ENCODE assay signal across 1 cellular context in the genomic region with DNA sequence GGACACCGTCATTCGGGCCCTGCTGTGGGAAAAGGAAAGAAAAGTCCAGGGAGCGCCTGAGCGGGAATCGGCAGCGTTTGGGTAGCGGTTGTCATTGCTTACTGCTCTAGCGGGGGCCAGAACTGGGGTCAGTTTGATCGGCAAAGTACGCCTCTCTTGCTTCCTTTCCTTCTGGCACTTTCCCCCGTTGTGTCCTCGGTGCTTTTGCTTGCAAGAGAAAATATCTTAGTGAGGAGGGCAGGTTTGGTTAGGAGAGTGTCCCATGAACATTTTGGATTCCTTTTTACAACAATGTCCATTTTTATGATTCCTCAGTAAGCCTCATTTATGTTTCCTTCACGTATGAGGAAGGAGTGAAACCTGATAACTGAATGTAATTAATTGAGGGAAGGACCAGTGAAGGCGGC.
TF ChIP-seq lines count a peak whose summit lies in the region.

No MANE protein-coding gene starts in this region.

TF ChIP-seq in HepG2, 621 proteins besides CTCF, POLR2A, EP300 and RAD21 (continued from another document and continues in another):
- TF ChIP-seq HDAC1 (CRISPR knock-in tag; IDR thresholded peaks at IDR 0.05) (0 out of 2 replicates have a peak, but pooled peaks have one; percentile 52), ZFP1 (CRISPR knock-in tag; IDR thresholded peaks at IDR 0.05) (0 out of 2 replicates have a peak, but pooled peaks have one; percentile 6), FOXK1 (CRISPR knock-in tag; IDR thresholded peaks at IDR 0.05; ENCODE audit: borderline replicate concordance, low read depth) (0 out of 2 replicates have a peak, but pooled peaks have one; percentile 1), PAWR (CRISPR knock-in tag; IDR thresholded peaks at IDR 0.05; ENCODE audit: borderline replicate concordance) (0 out of 2 replicates have a peak, but pooled peaks have one; percentile 6), ZNF143 (CRISPR knock-in tag; IDR thresholded peaks at IDR 0.05) (no peak), ZNF44 (CRISPR knock-in tag; IDR thresholded peaks at IDR 0.05) (no peak), CBX2 (IDR thresholded peaks at IDR 0.05; ENCODE audit: low read depth, low read length) (no peak), CBX2 (CRISPR knock-in tag; IDR thresholded peaks at IDR 0.05; ENCODE audit: low read depth) (no peak), CREB1 (IDR thresholded peaks at IDR 0.05) (no peak), CREB1 (CRISPR knock-in tag; IDR thresholded peaks at IDR 0.05) (no peak), KLF9 (CRISPR knock-in tag; IDR thresholded peaks at IDR 0.05; ENCODE audit: low read depth) (no peak), BCL6 (CRISPR knock-in tag; IDR thresholded peaks at IDR 0.05) (no peak), RORA (CRISPR knock-in tag; IDR thresholded peaks at IDR 0.05) (no peak), ZIK1 (CRISPR knock-in tag; IDR thresholded peaks at IDR 0.05; ENCODE audit: borderline replicate concordance, low read depth) (no peak), SRSF9 (IDR thresholded peaks at IDR 0.05; ENCODE audit: borderline replicate concordance, insufficient read depth, low read depth, low read length, poor library complexity, severe bottlenecking) (no peak), ZNF451 (CRISPR knock-in tag; IDR thresholded peaks at IDR 0.05) (no peak), RARG (CRISPR knock-in tag; IDR thresholded peaks at IDR 0.05; ENCODE audit: low read depth) (no peak), SIN3B (IDR thresholded peaks at IDR 0.05; ENCODE audit: low read length) (no peak), SRF (IDR thresholded peaks at IDR 0.05; ENCODE audit: low read depth, low read length) (no peak), SOX13 (IDR thresholded peaks at IDR 0.05) (no peak), SOX13 (CRISPR knock-in tag; conservative IDR thresholded peaks at IDR 0.05 in 1 of 2, IDR thresholded peaks at IDR 0.05 in 1 of 2) (0 out of 4 replicates have a peak, but pooled peaks of 1 of the 2 experiments have one; percentile 2), GFI1 (CRISPR knock-in tag; IDR thresholded peaks at IDR 0.05; ENCODE audit: borderline replicate concordance) (no peak)
- TF ChIP-seq, protein P1, sequence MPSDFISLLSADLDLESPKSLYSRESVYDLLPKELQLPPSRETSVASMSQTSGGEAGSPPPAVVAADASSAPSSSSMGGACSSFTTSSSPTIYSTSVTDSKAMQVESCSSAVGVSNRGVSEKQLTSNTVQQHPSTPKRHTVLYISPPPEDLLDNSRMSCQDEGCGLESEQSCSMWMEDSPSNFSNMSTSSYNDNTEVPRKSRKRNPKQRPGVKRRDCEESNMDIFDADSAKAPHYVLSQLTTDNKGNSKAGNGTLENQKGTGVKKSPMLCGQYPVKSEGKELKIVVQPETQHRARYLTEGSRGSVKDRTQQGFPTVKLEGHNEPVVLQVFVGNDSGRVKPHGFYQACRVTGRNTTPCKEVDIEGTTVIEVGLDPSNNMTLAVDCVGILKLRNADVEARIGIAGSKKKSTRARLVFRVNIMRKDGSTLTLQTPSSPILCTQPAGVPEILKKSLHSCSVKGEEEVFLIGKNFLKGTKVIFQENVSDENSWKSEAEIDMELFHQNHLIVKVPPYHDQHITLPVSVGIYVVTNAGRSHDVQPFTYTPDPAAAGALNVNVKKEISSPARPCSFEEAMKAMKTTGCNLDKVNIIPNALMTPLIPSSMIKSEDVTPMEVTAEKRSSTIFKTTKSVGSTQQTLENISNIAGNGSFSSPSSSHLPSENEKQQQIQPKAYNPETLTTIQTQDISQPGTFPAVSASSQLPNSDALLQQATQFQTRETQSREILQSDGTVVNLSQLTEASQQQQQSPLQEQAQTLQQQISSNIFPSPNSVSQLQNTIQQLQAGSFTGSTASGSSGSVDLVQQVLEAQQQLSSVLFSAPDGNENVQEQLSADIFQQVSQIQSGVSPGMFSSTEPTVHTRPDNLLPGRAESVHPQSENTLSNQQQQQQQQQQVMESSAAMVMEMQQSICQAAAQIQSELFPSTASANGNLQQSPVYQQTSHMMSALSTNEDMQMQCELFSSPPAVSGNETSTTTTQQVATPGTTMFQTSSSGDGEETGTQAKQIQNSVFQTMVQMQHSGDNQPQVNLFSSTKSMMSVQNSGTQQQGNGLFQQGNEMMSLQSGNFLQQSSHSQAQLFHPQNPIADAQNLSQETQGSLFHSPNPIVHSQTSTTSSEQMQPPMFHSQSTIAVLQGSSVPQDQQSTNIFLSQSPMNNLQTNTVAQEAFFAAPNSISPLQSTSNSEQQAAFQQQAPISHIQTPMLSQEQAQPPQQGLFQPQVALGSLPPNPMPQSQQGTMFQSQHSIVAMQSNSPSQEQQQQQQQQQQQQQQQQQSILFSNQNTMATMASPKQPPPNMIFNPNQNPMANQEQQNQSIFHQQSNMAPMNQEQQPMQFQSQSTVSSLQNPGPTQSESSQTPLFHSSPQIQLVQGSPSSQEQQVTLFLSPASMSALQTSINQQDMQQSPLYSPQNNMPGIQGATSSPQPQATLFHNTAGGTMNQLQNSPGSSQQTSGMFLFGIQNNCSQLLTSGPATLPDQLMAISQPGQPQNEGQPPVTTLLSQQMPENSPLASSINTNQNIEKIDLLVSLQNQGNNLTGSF (CRISPR knock-in tag; IDR thresholded peaks at IDR 0.05), result no peak; the same call in 1 of the 2 replicates
- TF ChIP-seq, protein P2, sequence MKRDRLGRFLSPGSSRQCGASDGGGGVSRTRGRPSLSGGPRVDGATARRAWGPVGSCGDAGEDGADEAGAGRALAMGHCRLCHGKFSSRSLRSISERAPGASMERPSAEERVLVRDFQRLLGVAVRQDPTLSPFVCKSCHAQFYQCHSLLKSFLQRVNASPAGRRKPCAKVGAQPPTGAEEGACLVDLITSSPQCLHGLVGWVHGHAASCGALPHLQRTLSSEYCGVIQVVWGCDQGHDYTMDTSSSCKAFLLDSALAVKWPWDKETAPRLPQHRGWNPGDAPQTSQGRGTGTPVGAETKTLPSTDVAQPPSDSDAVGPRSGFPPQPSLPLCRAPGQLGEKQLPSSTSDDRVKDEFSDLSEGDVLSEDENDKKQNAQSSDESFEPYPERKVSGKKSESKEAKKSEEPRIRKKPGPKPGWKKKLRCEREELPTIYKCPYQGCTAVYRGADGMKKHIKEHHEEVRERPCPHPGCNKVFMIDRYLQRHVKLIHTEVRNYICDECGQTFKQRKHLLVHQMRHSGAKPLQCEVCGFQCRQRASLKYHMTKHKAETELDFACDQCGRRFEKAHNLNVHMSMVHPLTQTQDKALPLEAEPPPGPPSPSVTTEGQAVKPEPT (CRISPR knock-in tag; IDR thresholded peaks at IDR 0.05; ENCODE audit: low read depth), result no peak
- TF ChIP-seq, protein P3, sequence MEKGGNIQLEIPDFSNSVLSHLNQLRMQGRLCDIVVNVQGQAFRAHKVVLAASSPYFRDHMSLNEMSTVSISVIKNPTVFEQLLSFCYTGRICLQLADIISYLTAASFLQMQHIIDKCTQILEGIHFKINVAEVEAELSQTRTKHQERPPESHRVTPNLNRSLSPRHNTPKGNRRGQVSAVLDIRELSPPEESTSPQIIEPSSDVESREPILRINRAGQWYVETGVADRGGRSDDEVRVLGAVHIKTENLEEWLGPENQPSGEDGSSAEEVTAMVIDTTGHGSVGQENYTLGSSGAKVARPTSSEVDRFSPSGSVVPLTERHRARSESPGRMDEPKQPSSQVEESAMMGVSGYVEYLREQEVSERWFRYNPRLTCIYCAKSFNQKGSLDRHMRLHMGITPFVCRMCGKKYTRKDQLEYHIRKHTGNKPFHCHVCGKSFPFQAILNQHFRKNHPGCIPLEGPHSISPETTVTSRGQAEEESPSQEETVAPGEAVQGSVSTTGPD (CRISPR knock-in tag; IDR thresholded peaks at IDR 0.05), result no peak
- TF ChIP-seq, protein P4, sequence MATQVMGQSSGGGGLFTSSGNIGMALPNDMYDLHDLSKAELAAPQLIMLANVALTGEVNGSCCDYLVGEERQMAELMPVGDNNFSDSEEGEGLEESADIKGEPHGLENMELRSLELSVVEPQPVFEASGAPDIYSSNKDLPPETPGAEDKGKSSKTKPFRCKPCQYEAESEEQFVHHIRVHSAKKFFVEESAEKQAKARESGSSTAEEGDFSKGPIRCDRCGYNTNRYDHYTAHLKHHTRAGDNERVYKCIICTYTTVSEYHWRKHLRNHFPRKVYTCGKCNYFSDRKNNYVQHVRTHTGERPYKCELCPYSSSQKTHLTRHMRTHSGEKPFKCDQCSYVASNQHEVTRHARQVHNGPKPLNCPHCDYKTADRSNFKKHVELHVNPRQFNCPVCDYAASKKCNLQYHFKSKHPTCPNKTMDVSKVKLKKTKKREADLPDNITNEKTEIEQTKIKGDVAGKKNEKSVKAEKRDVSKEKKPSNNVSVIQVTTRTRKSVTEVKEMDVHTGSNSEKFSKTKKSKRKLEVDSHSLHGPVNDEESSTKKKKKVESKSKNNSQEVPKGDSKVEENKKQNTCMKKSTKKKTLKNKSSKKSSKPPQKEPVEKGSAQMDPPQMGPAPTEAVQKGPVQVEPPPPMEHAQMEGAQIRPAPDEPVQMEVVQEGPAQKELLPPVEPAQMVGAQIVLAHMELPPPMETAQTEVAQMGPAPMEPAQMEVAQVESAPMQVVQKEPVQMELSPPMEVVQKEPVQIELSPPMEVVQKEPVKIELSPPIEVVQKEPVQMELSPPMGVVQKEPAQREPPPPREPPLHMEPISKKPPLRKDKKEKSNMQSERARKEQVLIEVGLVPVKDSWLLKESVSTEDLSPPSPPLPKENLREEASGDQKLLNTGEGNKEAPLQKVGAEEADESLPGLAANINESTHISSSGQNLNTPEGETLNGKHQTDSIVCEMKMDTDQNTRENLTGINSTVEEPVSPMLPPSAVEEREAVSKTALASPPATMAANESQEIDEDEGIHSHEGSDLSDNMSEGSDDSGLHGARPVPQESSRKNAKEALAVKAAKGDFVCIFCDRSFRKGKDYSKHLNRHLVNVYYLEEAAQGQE (IDR thresholded peaks at IDR 0.05; ENCODE audit: borderline replicate concordance in 1 of 2, low read depth in 1 of 2, low read length in 2 of 2), result no peak
- TF ChIP-seq, protein P5, sequence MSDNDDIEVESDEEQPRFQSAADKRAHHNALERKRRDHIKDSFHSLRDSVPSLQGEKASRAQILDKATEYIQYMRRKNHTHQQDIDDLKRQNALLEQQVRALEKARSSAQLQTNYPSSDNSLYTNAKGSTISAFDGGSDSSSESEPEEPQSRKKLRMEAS (IDR thresholded peaks at IDR 0.05), result no peak
- TF ChIP-seq, protein P6, sequence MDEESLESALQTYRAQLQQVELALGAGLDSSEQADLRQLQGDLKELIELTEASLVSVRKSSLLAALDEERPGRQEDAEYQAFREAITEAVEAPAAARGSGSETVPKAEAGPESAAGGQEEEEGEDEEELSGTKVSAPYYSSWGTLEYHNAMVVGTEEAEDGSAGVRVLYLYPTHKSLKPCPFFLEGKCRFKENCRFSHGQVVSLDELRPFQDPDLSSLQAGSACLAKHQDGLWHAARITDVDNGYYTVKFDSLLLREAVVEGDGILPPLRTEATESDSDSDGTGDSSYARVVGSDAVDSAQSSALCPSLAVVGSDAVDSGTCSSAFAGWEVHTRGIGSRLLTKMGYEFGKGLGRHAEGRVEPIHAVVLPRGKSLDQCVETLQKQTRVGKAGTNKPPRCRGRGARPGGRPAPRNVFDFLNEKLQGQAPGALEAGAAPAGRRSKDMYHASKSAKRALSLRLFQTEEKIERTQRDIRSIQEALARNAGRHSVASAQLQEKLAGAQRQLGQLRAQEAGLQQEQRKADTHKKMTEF (CRISPR knock-in tag; IDR thresholded peaks at IDR 0.05), result no peak
- TF ChIP-seq, protein P7, sequence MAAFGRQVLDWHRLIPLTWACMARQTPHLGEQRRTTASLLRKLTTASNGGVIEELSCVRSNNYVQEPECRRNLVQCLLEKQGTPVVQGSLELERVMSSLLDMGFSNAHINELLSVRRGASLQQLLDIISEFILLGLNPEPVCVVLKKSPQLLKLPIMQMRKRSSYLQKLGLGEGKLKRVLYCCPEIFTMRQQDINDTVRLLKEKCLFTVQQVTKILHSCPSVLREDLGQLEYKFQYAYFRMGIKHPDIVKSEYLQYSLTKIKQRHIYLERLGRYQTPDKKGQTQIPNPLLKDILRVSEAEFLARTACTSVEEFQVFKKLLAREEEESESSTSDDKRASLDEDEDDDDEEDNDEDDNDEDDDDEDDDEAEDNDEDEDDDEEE (CRISPR knock-in tag; IDR thresholded peaks at IDR 0.05), result no peak
- TF ChIP-seq, protein P8, sequence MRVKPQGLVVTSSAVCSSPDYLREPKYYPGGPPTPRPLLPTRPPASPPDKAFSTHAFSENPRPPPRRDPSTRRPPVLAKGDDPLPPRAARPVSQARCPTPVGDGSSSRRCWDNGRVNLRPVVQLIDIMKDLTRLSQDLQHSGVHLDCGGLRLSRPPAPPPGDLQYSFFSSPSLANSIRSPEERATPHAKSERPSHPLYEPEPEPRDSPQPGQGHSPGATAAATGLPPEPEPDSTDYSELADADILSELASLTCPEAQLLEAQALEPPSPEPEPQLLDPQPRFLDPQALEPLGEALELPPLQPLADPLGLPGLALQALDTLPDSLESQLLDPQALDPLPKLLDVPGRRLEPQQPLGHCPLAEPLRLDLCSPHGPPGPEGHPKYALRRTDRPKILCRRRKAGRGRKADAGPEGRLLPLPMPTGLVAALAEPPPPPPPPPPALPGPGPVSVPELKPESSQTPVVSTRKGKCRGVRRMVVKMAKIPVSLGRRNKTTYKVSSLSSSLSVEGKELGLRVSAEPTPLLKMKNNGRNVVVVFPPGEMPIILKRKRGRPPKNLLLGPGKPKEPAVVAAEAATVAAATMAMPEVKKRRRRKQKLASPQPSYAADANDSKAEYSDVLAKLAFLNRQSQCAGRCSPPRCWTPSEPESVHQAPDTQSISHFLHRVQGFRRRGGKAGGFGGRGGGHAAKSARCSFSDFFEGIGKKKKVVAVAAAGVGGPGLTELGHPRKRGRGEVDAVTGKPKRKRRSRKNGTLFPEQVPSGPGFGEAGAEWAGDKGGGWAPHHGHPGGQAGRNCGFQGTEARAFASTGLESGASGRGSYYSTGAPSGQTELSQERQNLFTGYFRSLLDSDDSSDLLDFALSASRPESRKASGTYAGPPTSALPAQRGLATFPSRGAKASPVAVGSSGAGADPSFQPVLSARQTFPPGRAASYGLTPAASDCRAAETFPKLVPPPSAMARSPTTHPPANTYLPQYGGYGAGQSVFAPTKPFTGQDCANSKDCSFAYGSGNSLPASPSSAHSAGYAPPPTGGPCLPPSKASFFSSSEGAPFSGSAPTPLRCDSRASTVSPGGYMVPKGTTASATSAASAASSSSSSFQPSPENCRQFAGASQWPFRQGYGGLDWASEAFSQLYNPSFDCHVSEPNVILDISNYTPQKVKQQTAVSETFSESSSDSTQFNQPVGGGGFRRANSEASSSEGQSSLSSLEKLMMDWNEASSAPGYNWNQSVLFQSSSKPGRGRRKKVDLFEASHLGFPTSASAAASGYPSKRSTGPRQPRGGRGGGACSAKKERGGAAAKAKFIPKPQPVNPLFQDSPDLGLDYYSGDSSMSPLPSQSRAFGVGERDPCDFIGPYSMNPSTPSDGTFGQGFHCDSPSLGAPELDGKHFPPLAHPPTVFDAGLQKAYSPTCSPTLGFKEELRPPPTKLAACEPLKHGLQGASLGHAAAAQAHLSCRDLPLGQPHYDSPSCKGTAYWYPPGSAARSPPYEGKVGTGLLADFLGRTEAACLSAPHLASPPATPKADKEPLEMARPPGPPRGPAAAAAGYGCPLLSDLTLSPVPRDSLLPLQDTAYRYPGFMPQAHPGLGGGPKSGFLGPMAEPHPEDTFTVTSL (CRISPR knock-in tag; IDR thresholded peaks at IDR 0.05; ENCODE audit: borderline replicate concordance), result no peak
- TF ChIP-seq, protein P9, sequence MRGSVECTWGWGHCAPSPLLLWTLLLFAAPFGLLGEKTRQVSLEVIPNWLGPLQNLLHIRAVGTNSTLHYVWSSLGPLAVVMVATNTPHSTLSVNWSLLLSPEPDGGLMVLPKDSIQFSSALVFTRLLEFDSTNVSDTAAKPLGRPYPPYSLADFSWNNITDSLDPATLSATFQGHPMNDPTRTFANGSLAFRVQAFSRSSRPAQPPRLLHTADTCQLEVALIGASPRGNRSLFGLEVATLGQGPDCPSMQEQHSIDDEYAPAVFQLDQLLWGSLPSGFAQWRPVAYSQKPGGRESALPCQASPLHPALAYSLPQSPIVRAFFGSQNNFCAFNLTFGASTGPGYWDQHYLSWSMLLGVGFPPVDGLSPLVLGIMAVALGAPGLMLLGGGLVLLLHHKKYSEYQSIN (CRISPR knock-in tag; IDR thresholded peaks at IDR 0.05; ENCODE audit: borderline replicate concordance), result no peak
